14 cellular contexts compared by ENCODE assay signal in genomic region chr17:17505610-17506171, GRCh38.
"Had no signal": no experiment of that assay in that cellular context is flagged by ENCODE, and none has a peak within 500 bp of the region (broad histone marks: within the 10 kb centered on the region; RNA-seq: fewer than 3 reads in every experiment).

No MANE protein-coding gene starts in this region.

- DNase-seq: activated CD4-positive, alpha-beta memory T cell treated with anti-CD3 and anti-CD28 coated beads, Interleukin-2, amount 10 ng/mL, durations not matched to agents 7 days and 5 days; activated CD4-positive, alpha-beta T cell treated with anti-CD3 and anti-CD28 coated beads for 36 hours; activated effector memory CD4-positive, alpha-beta T cell treated with Interleukin-2 at 50 U/mL for 16 hours; activated naive CD4-positive, alpha-beta T cell treated with anti-CD3 and anti-CD28 coated beads, Interleukin-2, amount 50 U/mL, for 16 hours; activated T-cell treated with anti-CD3 and anti-CD28 coated beads, Interleukin-2, amount 50 U/mL, for 24 hours; occipital lobe; sigmoid colon; stimulated activated CD4-positive, alpha-beta T cell treated with anti-CD3 and anti-CD28 coated beads, Interleukin-12 subunit alpha, Interleukin-12 subunit beta, amount 100 ng/mL, for 4 hours; stimulated activated CD4-positive, alpha-beta T cell treated with anti-CD3 and anti-CD28 coated beads, Interleukin-2, amount 100 ng/mL, for 24 hours; stomach; T1000 had no signal

- ATAC-seq: activated CD4-positive, alpha-beta T cell treated with anti-CD3 and anti-CD28 coated beads for 36 hours; esophagus mucosa had no signal

- H3K27me3 ChIP-seq: adrenal gland, colonic mucosa, sigmoid colon, stomach had no signal

- H3K9me3 ChIP-seq: adrenal gland, colonic mucosa, sigmoid colon, stomach had no signal

- H3K27ac ChIP-seq: colonic mucosa, sigmoid colon had no signal

- H3K4me1 ChIP-seq: adrenal gland, colonic mucosa, sigmoid colon had no signal

- H3K4me3 ChIP-seq: adrenal gland, colonic mucosa, sigmoid colon, stomach had no signal

- H3K36me3 ChIP-seq: adrenal gland, colonic mucosa, sigmoid colon had no signal
